ENCODE assay signal across 8 cellular contexts in genomic region chr15:88649286-88649733, GRCh38. TPM values are rescaled to one million over a fixed set of nuclear protein-coding genes. Genes with fewer than 3 reads are reported as not detected.
DNase-seq lines count a peak whose midpoint lies in the region; ATAC-seq, FAIRE-seq and TF ChIP-seq lines count a peak whose summit lies in the region.

No MANE protein-coding gene starts in this region.

- in situ Hi-C loops in K562 (cut with MboI): no loop called here

- H3K27ac ChIP-seq in K562 (ENCODE audit: extremely low read depth, low read depth, low read length) (no peak overlapping the region), layer of hippocampus (ENCODE audit: low read depth, low read length) (peak overlapping the region; percentile 97)

- POLR2A ChIA-PET in K562 (lab: Yijun Ruan, JAX): no interaction called here

- TF ChIP-seq EP300 in K562 (IDR thresholded peaks at IDR 0.05; ENCODE audit: low read length): no peak

- 13% methylated on average over 12 of the region's 12 CpGs for WGBS in K562 (ENCODE audit: insufficient coverage, low coverage, missing lambda C conversion rate)

- DNase-seq in ELR (ENCODE audit: low read depth) (peak; percentile 97), T1000 (lab: John Stamatoyannopoulos, UW) (peak; percentile 30), K562 (ENCODE audit: extremely low read depth in 1 of 4, low spot score in 3 of 4) (no peak), DMS 273 (lab: John Stamatoyannopoulos, UW; ENCODE audit: unreplicated experiment) (no peak), NCI-H187 treated with DMSO at 0.1 percent for 48 hours (lab: John Stamatoyannopoulos, UW) (no peak)
- DNase-seq in stimulated activated CD4-positive, alpha-beta T cell treated with anti-CD3 and anti-CD28 coated beads, TNF-alpha, amount 100 ng/mL, for 1 hour (ENCODE audit: low read depth in 3 of 3, low spot score in 1 of 3): peak in 2 of 3 donors; percentile 49 to 57

- no peak overlapping the region for H3K4me3 ChIP-seq in K562

- FAIRE-seq in K562 (lab: Jason Lieb, UNC): no peak

- H3K4me1 ChIP-seq in K562 (replicated peaks in 1 of 2; ENCODE audit: control insufficient read depth in 2 of 2, insufficient read depth in 2 of 2, low read length in 2 of 2): no peaks in the 10 kb centered on the region

- TF ChIP-seq RAD21 in K562 (CRISPR knock-in tag; conservative IDR thresholded peaks at IDR 0.05 in 1 of 2, IDR thresholded peaks at IDR 0.05 in 1 of 2): no peak

- ATAC-seq in HG02759 (IDR thresholded peaks at IDR 0.05; ENCODE audit: unreplicated experiment) (peak; percentile 76), K562 (no peak)

- H3K4me2 ChIP-seq in K562 (ENCODE audit: insufficient read depth, low read length): no peak overlapping the region

- no peaks in the 10 kb centered on the region for H3K9me1 ChIP-seq in K562 (ENCODE audit: control insufficient read depth, insufficient read depth, low read length)

- no peak for TF ChIP-seq CTCF in K562 (IDR thresholded peaks at IDR 0.05 in 2 of 3, conservative IDR thresholded peaks at IDR 0.05 in 1 of 3; ENCODE audit: insufficient read depth in 2 of 3, low read depth in 1 of 3, low read length in 3 of 3)

- no peak overlapping the region for H2AFZ ChIP-seq in K562 (ENCODE audit: low read depth, low read length)

- H3K27me3 ChIP-seq in K562 (ENCODE audit: control insufficient read depth in 2 of 2, insufficient read depth in 2 of 2, low read length in 2 of 2) (peaks cover 0 to 46% of the 10 kb centered on the region in 2 experiments; a peak in 4 of 5 replicates), layer of hippocampus (ENCODE audit: control insufficient read depth, insufficient read depth, low read length) (no peaks in the 10 kb centered on the region)

- TF ChIP-seq POLR2A in K562 (conservative IDR thresholded peaks at IDR 0.05): no peak

- BruUV-seq in K562 (replicated peaks; lab: Mats Ljungman, UMichigan): no TSS peak

- no peaks in the 10 kb centered on the region for H3K36me3 ChIP-seq in K562 (ENCODE audit: control insufficient read depth, insufficient read depth, low read length)

- peaks cover 3% of the 10 kb centered on the region; the same call in 1 of the 2 replicates for H4K20me1 ChIP-seq in K562 (replicated peaks; ENCODE audit: control insufficient read depth, insufficient read depth, low read length)

- H3K79me2 ChIP-seq in K562 (ENCODE audit: control insufficient read depth, insufficient read depth, low read length): no peaks in the 10 kb centered on the region

- intact Hi-C loops in K562 (cut with micrococcal nuclease): no loop called here

- H3K9ac ChIP-seq in K562 (ENCODE audit: insufficient read depth in 1 of 2, low read depth in 2 of 2, low read length in 2 of 2): no peak overlapping the region; a peak in 1 of 4 replicates

- CTCF ChIA-PET in K562 (lab: Yijun Ruan, JAX; ENCODE audit: low intra/inter-chr PET ratio): no interaction called here

- no peaks in the 10 kb centered on the region for H3K9me3 ChIP-seq in K562 (replicated peaks; ENCODE audit: control insufficient read depth, insufficient read depth, low read depth, low read length)

TF ChIP-seq in K562, 482 proteins besides CTCF, POLR2A, EP300 and RAD21:
- TF ChIP-seq EGR1 (conservative IDR thresholded peaks at IDR 0.05) (peak; percentile 42; the same call in 1 of the 2 replicates), SRF (CRISPR knock-in tag; IDR thresholded peaks at IDR 0.05) (no peak)

RNA-seq across cellular contexts. Expression of gene ISG20, which starts 10.5 kb away (rescaled TPM):
- 1.2 and 4.5 TPM in 2 replicates for total RNA-seq in K562 (2011; cell fraction: chromatin; rRNA removed; ENCODE audit: low replicate concordance)
- total RNA-seq in K562 (2011; cell fraction: nucleolus; rRNA removed): 2.2 and 2.7 TPM in 2 replicates
- total RNA-seq in K562 (2011; cell fraction: nucleoplasm; rRNA removed): 2.3 and 3.1 TPM in 2 replicates
- total RNA-seq in K562 (2014; rRNA removed) (1.3 and 2.4 TPM in 2 replicates), K562 (2014; rRNA removed; fragmentation: Illumina TruSeq; extraction: Trizol) (0.16 and 0.36 TPM in 2 replicates), K562 (2015; rRNA removed; fragmentation: Illumina TruSeq; extraction: Trizol) (0.65 and 1.1 TPM in 2 replicates), K562 (2021) (1.9 TPM in 2 replicates)
- polyA plus RNA-seq in K562 (2011; rRNA removed) (0.43 and 1.0 TPM in 2 replicates), K562 (2014; fragmentation: Illumina TruSeq; extraction: Trizol) (0.06 and 0.32 TPM in 2 replicates), K562 (2014; fragmentation: Nextera tagmentation; extraction: Ambion mirVana) (under 1 TPM; 0.70 to 1.00 TPM), K562 (2014; rRNA removed) (1.7 and 2.1 TPM in 2 replicates)
- polyA plus RNA-seq in K562 (2011; cell fraction: cytosol; rRNA removed): 0.35 and 1.8 TPM in 2 replicates
- polyA plus RNA-seq in K562 (2011; cell fraction: nucleus; rRNA removed): 0.76 and 1.9 TPM in 2 replicates
- 1.4 and 4.0 TPM in 2 replicates for polyA plus RNA-seq in K562 (2012)
- 0.11 and 0.30 TPM in 2 replicates for polyA minus RNA-seq in K562 (2011; rRNA and poly(A)+ RNA removed)
- polyA minus RNA-seq in K562 (2011; cell fraction: cytosol; rRNA and poly(A)+ RNA removed): not detected in 2 replicates
- 0.67 and 1.5 TPM in 2 replicates for polyA minus RNA-seq in K562 (2011; cell fraction: nucleus; rRNA and poly(A)+ RNA removed)

RNA-seq across cellular contexts. Expression of gene AEN, which starts 28.2 kb away (rescaled TPM):
- 39.3 and 74.9 TPM in 2 replicates for total RNA-seq in K562 (2011; cell fraction: chromatin; rRNA removed; ENCODE audit: low replicate concordance)
- total RNA-seq in K562 (2011; cell fraction: nucleolus; rRNA removed): 60.9 and 72.5 TPM in 2 replicates
- total RNA-seq in K562 (2011; cell fraction: nucleoplasm; rRNA removed): 49.7 and 55.9 TPM in 2 replicates
- 51.0 and 56.6 TPM in 2 replicates for total RNA-seq in K562 (2014; rRNA removed)
- 24.6 and 26.3 TPM in 2 replicates for total RNA-seq in K562 (2014; rRNA removed; fragmentation: Illumina TruSeq; extraction: Trizol)
- 40.0 and 40.9 TPM in 2 replicates for total RNA-seq in K562 (2015; rRNA removed; fragmentation: Illumina TruSeq; extraction: Trizol)
- total RNA-seq in K562 (2021): 49.2 and 52.7 TPM in 2 replicates
- 30.8 and 32.8 TPM in 2 replicates for polyA plus RNA-seq in K562 (2011; rRNA removed)
- 31.2 and 50.1 TPM in 2 replicates for polyA plus RNA-seq in K562 (2011; cell fraction: cytosol; rRNA removed)
- 44.5 and 69.3 TPM in 2 replicates for polyA plus RNA-seq in K562 (2011; cell fraction: nucleus; rRNA removed)
- polyA plus RNA-seq in K562 (2012): 22.0 and 27.2 TPM in 2 replicates
- 31.6 and 35.1 TPM in 2 replicates for polyA plus RNA-seq in K562 (2014; fragmentation: Illumina TruSeq; extraction: Trizol)
- polyA plus RNA-seq in K562 (2014; fragmentation: Nextera tagmentation; extraction: Ambion mirVana): 10 to 100 TPM in 1 of 2 experiments, 1 to 10 TPM in 1; 9.0 to 11.7 TPM
- polyA plus RNA-seq in K562 (2014; rRNA removed): 35.5 and 45.5 TPM in 2 replicates
- 20.7 and 30.4 TPM in 2 replicates for polyA minus RNA-seq in K562 (2011; rRNA and poly(A)+ RNA removed)
- polyA minus RNA-seq in K562 (2011; cell fraction: cytosol; rRNA and poly(A)+ RNA removed): 20.4 and 26.9 TPM in 2 replicates
- polyA minus RNA-seq in K562 (2011; cell fraction: nucleus; rRNA and poly(A)+ RNA removed): 39.8 and 44.6 TPM in 2 replicates

Comparison
In these comparisons a context has a peak if more than half of its experiments do, and no peak if none do; other contexts are left out.
1. DNase-seq: peak in ELR (single experiment), T1000 (single experiment) and stimulated activated CD4-positive, alpha-beta T cell treated with anti-CD3 and anti-CD28 coated beads, TNF-alpha, amount 100 ng/mL, for 1 hour (2 of 3); none in K562 (0 of 4), DMS 273 (single experiment) and NCI-H187 treated with DMSO at 0.1 percent for 48 hours (single experiment).